ENCODE assay signal across 8 cellular contexts in genomic region chr1:26692793-26693490, GRCh38. TPM values are rescaled to one million over a fixed set of nuclear protein-coding genes. Genes with fewer than 3 reads are reported as not detected.
A peak's percentile ranks its signal among the peaks of the same experiment; 100 is the strongest.
DNase-seq lines count a peak whose midpoint lies in the region; ATAC-seq and TF ChIP-seq lines count a peak whose summit lies in the region.

No MANE protein-coding gene starts in this region.

- H3K9me3 ChIP-seq in CD8-positive, alpha-beta memory T cell (ENCODE audit: low read length), result no peaks in the 10 kb centered on the region
- H3K9me3 ChIP-seq in SK-N-MC (ENCODE audit: low read depth, low read length), result peaks cover 3% of the 10 kb centered on the region; the same call in 1 of the 2 replicates
- H3K9me3 ChIP-seq in neuronal stem cell (replicated peaks in 1 of 2; ENCODE audit: control insufficient read depth in 2 of 2, insufficient read depth in 1 of 2, low read depth in 1 of 2, low read length in 2 of 2), result no peaks in the 10 kb centered on the region

- peaks cover 0 to 7% (median 0%) of the 10 kb centered on the region in 3 donors for H3K36me3 Mint-ChIP-seq in CD8-positive, alpha-beta memory T cell

- peak overlapping the region; percentile 82 for H3K9ac ChIP-seq in SK-N-MC (ENCODE audit: insufficient read length)
- peak overlapping the region; percentile 66 for H3K9ac ChIP-seq in neuronal stem cell (ENCODE audit: low read depth, low read length, poor library complexity)

- no peaks in the 10 kb centered on the region for H3K27me3 ChIP-seq in CD8-positive, alpha-beta memory T cell (ENCODE audit: insufficient read depth, low read length, poor library complexity, severe bottlenecking)
- H3K27me3 ChIP-seq in neuronal stem cell (ENCODE audit: control insufficient read depth in 3 of 3, insufficient read depth in 3 of 3, low read depth in 1 of 3, low read length in 3 of 3), result no peaks in the 10 kb centered on the region

- H2BK5ac ChIP-seq in neuronal stem cell (ENCODE audit: low read length), result no peak overlapping the region

- peaks cover 27% of the 10 kb centered on the region for H3K4me1 ChIP-seq in CD8-positive, alpha-beta memory T cell (ENCODE audit: insufficient read depth, low read length)
- H3K4me1 ChIP-seq in neuronal stem cell (ENCODE audit: control insufficient read depth in 2 of 2, insufficient read depth in 1 of 2, low read depth in 1 of 2, low read length in 2 of 2), result peaks cover 13 to 17% of the 10 kb centered on the region in 2 donors

- peak overlapping the region; percentile 90 to 98 (median 95) for H3K27ac Mint-ChIP-seq in CD8-positive, alpha-beta memory T cell

- H4K8ac ChIP-seq in neuronal stem cell (ENCODE audit: low read depth, low read length), result no peak overlapping the region

- peak overlapping the region; percentile 86 for H3K27ac ChIP-seq in CD8-positive, alpha-beta memory T cell (ENCODE audit: low read depth, low read length)
- H3K27ac ChIP-seq in SK-N-MC (peak overlapping the region; percentile 97), neuronal stem cell (replicated peaks; ENCODE audit: low read length) (peak overlapping the region; percentile 99)

- no peak overlapping the region for H3K14ac ChIP-seq in neuronal stem cell (ENCODE audit: low read length)

- no CpG with 5 or more reads among the region's 34 CpGs for WGBS in neuronal stem cell (ENCODE audit: extremely low coverage in 2 of 2, insufficient read length in 2 of 2, insufficient replicate concordance in 1 of 2), 2 donors

- H3K27me3 Mint-ChIP-seq in CD8-positive, alpha-beta memory T cell, result no peaks in the 10 kb centered on the region

- H3K4me2 ChIP-seq in neuronal stem cell (ENCODE audit: insufficient read depth, low read length, poor library complexity, severe bottlenecking), result peak overlapping the region; percentile 82

- no peaks in the 10 kb centered on the region for H3K79me1 ChIP-seq in neuronal stem cell (ENCODE audit: low read depth, low read length)

- no peaks in the 10 kb centered on the region for H3K9me3 Mint-ChIP-seq in CD8-positive, alpha-beta memory T cell

- CTCF ChIA-PET in CD8-positive, alpha-beta memory T cell (lab: Charles Lee), result interaction anchor here (0.8 to 4.4 kb wide), 20 partner anchors 9 to 193 kb away, joined by 3 to 79 read pairs (median 4); partner anchors contain the start of gene PIGV

- H4K91ac ChIP-seq in neuronal stem cell (ENCODE audit: low read depth, low read length, poor library complexity), result no peak overlapping the region

- POLR2A ChIA-PET in CD8-positive, alpha-beta memory T cell (lab: Charles Lee), result interaction anchor here (0.7 to 2.9 kb wide), 16 partner anchors 9 to 853 kb away, joined by 3 to 52 read pairs (median 5); partner anchors contain the start of gene PIGV

- no peak overlapping the region for H2BK120ac ChIP-seq in neuronal stem cell (ENCODE audit: low read depth, low read length)

- H2BK12ac ChIP-seq in neuronal stem cell (ENCODE audit: low read length), result no peak overlapping the region

- no peak overlapping the region for H2BK15ac ChIP-seq in neuronal stem cell (ENCODE audit: low read length)

- peak overlapping the region; percentile 78 for H3K4me3 ChIP-seq in CD8-positive, alpha-beta memory T cell (ENCODE audit: low read length)
- H3K4me3 ChIP-seq in NB4 (ENCODE audit: low read depth, low read length) (peak overlapping the region; percentile 80), SK-N-MC (peak overlapping the region; percentile 75), neuronal stem cell (ENCODE audit: low read length in 2 of 2) (peak overlapping the region; percentile 60 to 75)

- ATAC-seq in GM21723 (IDR thresholded peaks at IDR 0.05; ENCODE audit: unreplicated experiment), result peak; percentile 24

- H3K18ac ChIP-seq in neuronal stem cell (ENCODE audit: low read length), result peak overlapping the region; percentile 88

- peak overlapping the region; percentile 1 for H2AK5ac ChIP-seq in neuronal stem cell (ENCODE audit: low read depth, low read length)

- peak overlapping the region; percentile 87 for H3K23ac ChIP-seq in neuronal stem cell (ENCODE audit: low read depth, low read length, poor library complexity)

- H3K4me3 Mint-ChIP-seq in CD8-positive, alpha-beta memory T cell, result peak overlapping the region; percentile 90 to 97 (median 94)

- peak; percentile 80 to 93 (median 87) for DNase-seq in CD8-positive, alpha-beta memory T cell
- DNase-seq in NB4 (ENCODE audit: low read depth) (peak; percentile 98), SK-N-MC (ENCODE audit: low read depth, low spot score) (peak; percentile 97), germinal center (ENCODE audit: low spot score) (peak; percentile 91), neuronal stem cell (ENCODE audit: low spot score) (peak; percentile 98), stromal cell of bone marrow (ENCODE audit: low read depth) (peak; percentile 98)
- peak; percentile 86 for DNase-seq in activated naive CD4-positive, alpha-beta T cell treated with anti-CD3 and anti-CD28 coated beads, Interleukin-2, amount 50 U/mL, for 16 hours

- H2AFZ ChIP-seq in neuronal stem cell (ENCODE audit: low read length), result peak overlapping the region; percentile 74

- peak; percentile 62 for TF ChIP-seq POLR2A in NB4 (IDR thresholded peaks at IDR 0.05; ENCODE audit: extremely low read depth, insufficient read length)

- H3K4ac ChIP-seq in neuronal stem cell (ENCODE audit: low read length), result no peak overlapping the region

- no peak for TF ChIP-seq CTCF in NB4 (IDR thresholded peaks at IDR 0.05; ENCODE audit: low read depth, low read length)

- H3K36me3 ChIP-seq in CD8-positive, alpha-beta memory T cell (ENCODE audit: insufficient read depth, low read length), result no peaks in the 10 kb centered on the region
- no peaks in the 10 kb centered on the region for H3K36me3 ChIP-seq in SK-N-MC (ENCODE audit: insufficient read depth, low read length)
- H3K36me3 ChIP-seq in neuronal stem cell (replicated peaks in 1 of 2; ENCODE audit: control insufficient read depth in 2 of 2, insufficient read depth in 2 of 2, low read length in 2 of 2), result peaks cover 0 to under 1% of the 10 kb centered on the region in 2 donors

- peaks cover 28 to 38% (median 30%) of the 10 kb centered on the region in 3 donors for H3K4me1 Mint-ChIP-seq in CD8-positive, alpha-beta memory T cell

RNA-seq across cellular contexts. Expression of gene ARID1A, which starts 2.9 kb away (rescaled TPM):
- 10 to 100 TPM; 88.4 to 90.9 TPM for total RNA-seq in CD8-positive, alpha-beta memory T cell
- polyA plus RNA-seq in CD8-positive, alpha-beta memory T cell, result 31.6 TPM
- 87.5 TPM for polyA plus RNA-seq in neuronal stem cell (2013, experiment 1 of 2)
- 92.7 TPM for polyA plus RNA-seq in neuronal stem cell (2013, experiment 2 of 2)

Comparison
In these comparisons a context has a peak if more than half of its experiments do, and no peak if none do; other contexts are left out.
1. Peak in every context shown above with its lines: DNase-seq, ATAC-seq, H3K4me3 ChIP-seq and H3K27ac ChIP-seq.